15 cellular contexts compared by ENCODE assay signal in genomic region chr10:132862485-132863420, GRCh38.
DNase-seq lines count a peak whose midpoint lies in the region; ATAC-seq and TF ChIP-seq lines count a peak whose summit lies in the region.
"Had no signal": no experiment of that assay in that cellular context is flagged by ENCODE, and none has a peak within 500 bp of the region (broad histone marks: within the 10 kb centered on the region; RNA-seq: fewer than 3 reads in every experiment).

No MANE protein-coding gene starts in this region.

- POLR2A ChIA-PET in T-cell (lab: Charles Lee), result no interaction called here

- H3K27ac Mint-ChIP-seq in T-cell, result no peak overlapping the region
- H3K27ac Mint-ChIP-seq: B cell; T-helper 1 cell treated with Interleukin-12 subunit alpha and Interleukin-12 subunit beta and Interleukin-4 antibody, amounts not matched to agents 30 μg/mL and 1 μg/mL, for 36 hours had no signal

- DNase-seq in Right ventricle myocardium inferior (ENCODE audit: missing footprints) (peak; percentile 20), right atrium auricular region (ENCODE audit: low spot score) (no peak), T-cell (peak in 1 of 34 experiments; percentile 21), right lobe of liver (peak; percentile 14 to 51 (median 41)), upper lobe of right lung (peak; percentile 56), T1000 (lab: John Stamatoyannopoulos, UW) (no peak), DMS114 treated with DMSO at 0.1 percent for 48 hours (lab: John Stamatoyannopoulos, UW; ENCODE audit: unreplicated experiment) (no peak)
- DNase-seq: EL, GOT3, NCI-H1092 treated with DMSO at 0.1 percent for 48 hours, NCI-H226 had no signal

- CTCF ChIA-PET in T-cell (lab: Charles Lee), result no interaction called here

- H3K27me3 ChIP-seq in right atrium auricular region, result no peaks in the 10 kb centered on the region
- H3K27me3 ChIP-seq in right lobe of liver, result no peaks in the 10 kb centered on the region
- H3K27me3 ChIP-seq in upper lobe of right lung, result peaks cover 37% of the 10 kb centered on the region

- H3K36me3 ChIP-seq in right atrium auricular region, result no peaks in the 10 kb centered on the region
- no peaks in the 10 kb centered on the region for H3K36me3 ChIP-seq in right lobe of liver
- H3K36me3 ChIP-seq in upper lobe of right lung, result no peaks in the 10 kb centered on the region

- no peak overlapping the region for H3K27ac ChIP-seq in right atrium auricular region
- no peak overlapping the region for H3K27ac ChIP-seq in right lobe of liver
- no peak overlapping the region for H3K27ac ChIP-seq in upper lobe of right lung

- no peaks in the 10 kb centered on the region for H3K9me3 Mint-ChIP-seq in T-cell
- H3K9me3 Mint-ChIP-seq: T-helper 1 cell treated with Interleukin-12 subunit alpha and Interleukin-12 subunit beta and Interleukin-4 antibody, amounts not matched to agents 30 μg/mL and 1 μg/mL, for 36 hours had no signal

- peaks cover 8 to 23% (median 12%) of the 10 kb centered on the region in 3 donors for H3K4me1 Mint-ChIP-seq in T-cell

- TF ChIP-seq POLR2A in right lobe of liver (IDR thresholded peaks at IDR 0.05), result no peak

- peaks cover 14 to 26% of the 10 kb centered on the region in 2 donors for H3K27me3 Mint-ChIP-seq in T-cell

- TF ChIP-seq CTCF in right atrium auricular region (IDR thresholded peaks at IDR 0.05) (no peak), right lobe of liver (IDR thresholded peaks at IDR 0.05) (no peak), upper lobe of right lung (IDR thresholded peaks at IDR 0.05) (no peak)

- no peaks in the 10 kb centered on the region for H3K36me3 Mint-ChIP-seq in T-cell

- H3K4me1 ChIP-seq in right atrium auricular region (no peaks in the 10 kb centered on the region), right lobe of liver (no peaks in the 10 kb centered on the region), upper lobe of right lung (no peaks in the 10 kb centered on the region)

- H3K4me3 ChIP-seq in right atrium auricular region, result no peak overlapping the region
- H3K4me3 ChIP-seq in right lobe of liver, result no peak overlapping the region
- no peak overlapping the region for H3K4me3 ChIP-seq in upper lobe of right lung
- H3K4me3 ChIP-seq: mucosa of descending colon had no signal

- ATAC-seq in Right ventricle myocardium inferior, result no peak
- ATAC-seq in T-cell (replicated peaks in 1 of 4), result peak; percentile 45 to 48 (median 48)
- ATAC-seq in right lobe of liver, result peak in 1 of 4 donors; percentile 21
- peak; percentile 6 for ATAC-seq in upper lobe of right lung
- ATAC-seq in HG02938 (IDR thresholded peaks at IDR 0.05; ENCODE audit: unreplicated experiment), result no peak
- ATAC-seq: mucosa of descending colon had no signal

- WGBS in right lobe of liver (ENCODE audit: insufficient coverage, low coverage, low lambda C conversion rate, missing lambda C conversion rate), result 21% methylated on average over 18 of the region's 34 CpGs

- intact Hi-C loops in Right ventricle myocardium inferior (cut with DNase I), result no loop called here
- intact Hi-C loops in right lobe of liver (cut with DNase I), result no loop called here
- intact Hi-C loops in upper lobe of right lung (cut with DNase I), result no loop called here

- H3K9me3 ChIP-seq in right atrium auricular region (no peaks in the 10 kb centered on the region), right lobe of liver (no peaks in the 10 kb centered on the region), upper lobe of right lung (no peaks in the 10 kb centered on the region)
- H3K9me3 ChIP-seq: mucosa of descending colon had no signal

- peak overlapping the region in 1 of 3 donors; percentile 46 for H3K4me3 Mint-ChIP-seq in T-cell
- H3K4me3 Mint-ChIP-seq: B cell; T-helper 1 cell treated with Interleukin-12 subunit alpha and Interleukin-12 subunit beta and Interleukin-4 antibody, amounts not matched to agents 30 μg/mL and 1 μg/mL, for 36 hours had no signal

Comparison
In these comparisons a context has a peak if more than half of its experiments do, and no peak if none do; other contexts are left out.
1. DNase-seq: peak in Right ventricle myocardium inferior (single experiment), right lobe of liver (3 of 3) and upper lobe of right lung (single experiment); none in right atrium auricular region (single experiment), T1000 (single experiment) and DMS114 treated with DMSO at 0.1 percent for 48 hours (single experiment).
2. ATAC-seq: peak in T-cell (4 of 4) and upper lobe of right lung (single experiment); none in Right ventricle myocardium inferior (single experiment) and HG02938 (single experiment).